ENCODE assay signal across 1 cellular context in genomic region chr3:4980229-4981159, GRCh38.
TF ChIP-seq lines count a peak whose summit lies in the region.

No MANE protein-coding gene starts in this region.

TF ChIP-seq in K562, 482 proteins besides CTCF, POLR2A, EP300 and RAD21 (continued from another document and continues in another):
- peak; percentile 5; the same call in 1 of the 2 replicates for TF ChIP-seq USF1 (CRISPR knock-in tag; IDR thresholded peaks at IDR 0.05)
- peak; percentile 53; the same call in 1 of the 2 replicates for TF ChIP-seq TRIM25 (IDR thresholded peaks at IDR 0.05; ENCODE audit: borderline replicate concordance)
- TF ChIP-seq RBM25 (IDR thresholded peaks at IDR 0.05; ENCODE audit: low read depth, low read length, severe bottlenecking) = no peak
- no peak for TF ChIP-seq TCF15 (CRISPR knock-in tag; IDR thresholded peaks at IDR 0.05)
- no peak for TF ChIP-seq NCOA2 (IDR thresholded peaks at IDR 0.05; ENCODE audit: partially characterized antibody in 2 of 2)
- TF ChIP-seq CEBPG (CRISPR knock-in tag; IDR thresholded peaks at IDR 0.05) = peak; percentile 22; the same call in 1 of the 2 replicates
- no peak for TF ChIP-seq CEBPG (tag; conservative IDR thresholded peaks at IDR 0.05 in 1 of 2, IDR thresholded peaks at IDR 0.05 in 1 of 2)
- no peak; the same call in 1 of the 2 replicates for TF ChIP-seq ELF2 (CRISPR knock-in tag; IDR thresholded peaks at IDR 0.05)
- TF ChIP-seq NCOR1 (IDR thresholded peaks at IDR 0.05) = no peak
- TF ChIP-seq SAP30 (IDR thresholded peaks at IDR 0.05; ENCODE audit: borderline replicate concordance, insufficient read depth, low read depth, low read length, poor library complexity, severe bottlenecking) = no peak
- peak; percentile 83 for TF ChIP-seq ZNF740 (CRISPR knock-in tag; IDR thresholded peaks at IDR 0.05)
- no peak for TF ChIP-seq ZNF740 (tag; IDR thresholded peaks at IDR 0.05)
- 0 out of 2 replicates have a peak, but pooled peaks have one; percentile 38 for TF ChIP-seq BMI1 (IDR thresholded peaks at IDR 0.05; ENCODE audit: low read length)
- TF ChIP-seq RBBP5 (IDR thresholded peaks at IDR 0.05; ENCODE audit: borderline replicate concordance, insufficient read depth, low read length, poor library complexity, severe bottlenecking) = no peak
- TF ChIP-seq E4F1 (CRISPR knock-in tag; IDR thresholded peaks at IDR 0.05; ENCODE audit: borderline replicate concordance) = peak; percentile 33; the same call in 1 of the 2 replicates
- TF ChIP-seq KDM2B (CRISPR knock-in tag; IDR thresholded peaks at IDR 0.05) = no peak
- TF ChIP-seq SUPT5H (IDR thresholded peaks at IDR 0.05) = peak; percentile 37; the same call in 1 of the 2 replicates
- peak; percentile 71; the same call in 1 of the 2 replicates for TF ChIP-seq ZNF384 (IDR thresholded peaks at IDR 0.05; ENCODE audit: low read depth, low read length)
- TF ChIP-seq TARDBP (IDR thresholded peaks at IDR 0.05) = no peak; the same call in 1 of the 2 replicates
- TF ChIP-seq POU5F1 (IDR thresholded peaks at IDR 0.05; ENCODE audit: borderline replicate concordance, low read depth, low read length, partially characterized antibody) = no peak
- TF ChIP-seq ZNF146 (CRISPR knock-in tag; IDR thresholded peaks at IDR 0.05; ENCODE audit: unreplicated experiment) = no peak
- TF ChIP-seq SRSF7 (optimal IDR thresholded peaks at IDR 0.05; ENCODE audit: low read depth, low read length) = no peak
- no peak for TF ChIP-seq CUX1 (CRISPR knock-in tag; IDR thresholded peaks at IDR 0.05)
- TF ChIP-seq TRIM24 (IDR thresholded peaks at IDR 0.05) = peak in 1 of 2 experiments; percentile 50; a peak in 2 of 4 replicates
- no peak for TF ChIP-seq ZNF280B (CRISPR knock-in tag; IDR thresholded peaks at IDR 0.05)
- no peak for TF ChIP-seq NR3C1 (CRISPR knock-in tag; IDR thresholded peaks at IDR 0.05)
- no peak; the same call in 1 of the 2 replicates for TF ChIP-seq PHTF2 (CRISPR knock-in tag; IDR thresholded peaks at IDR 0.05)
- TF ChIP-seq CREBBP (IDR thresholded peaks at IDR 0.05; ENCODE audit: low read depth, low read length) = no peak
- TF ChIP-seq JUN (IDR thresholded peaks at IDR 0.05; ENCODE audit: borderline replicate concordance, low read depth, low read length) = peak; percentile 86
- TF ChIP-seq JUN (CRISPR knock-in tag; IDR thresholded peaks at IDR 0.05; ENCODE audit: borderline replicate concordance) = no peak
- no peak for TF ChIP-seq FOXA1 (IDR thresholded peaks at IDR 0.05; ENCODE audit: borderline replicate concordance)
- TF ChIP-seq THRB (CRISPR knock-in tag; conservative IDR thresholded peaks at IDR 0.05) = peak; percentile 69
- no peak for TF ChIP-seq MCM3 (IDR thresholded peaks at IDR 0.05)
- TF ChIP-seq HES1 (IDR thresholded peaks at IDR 0.05; ENCODE audit: low read depth) = no peak
- TF ChIP-seq SREBF2 (CRISPR knock-in tag; IDR thresholded peaks at IDR 0.05) = no peak
- TF ChIP-seq NR2F6 (CRISPR knock-in tag; IDR thresholded peaks at IDR 0.05) = 0 out of 2 replicates have a peak, but pooled peaks have one; percentile 20
- no peak for TF ChIP-seq RERE (CRISPR knock-in tag; IDR thresholded peaks at IDR 0.05; ENCODE audit: borderline replicate concordance)
- no peak for TF ChIP-seq ZNF511 (CRISPR knock-in tag; IDR thresholded peaks at IDR 0.05)
- no peak for TF ChIP-seq PHB (CRISPR knock-in tag; IDR thresholded peaks at IDR 0.05)
